In the genomic region with DNA sequence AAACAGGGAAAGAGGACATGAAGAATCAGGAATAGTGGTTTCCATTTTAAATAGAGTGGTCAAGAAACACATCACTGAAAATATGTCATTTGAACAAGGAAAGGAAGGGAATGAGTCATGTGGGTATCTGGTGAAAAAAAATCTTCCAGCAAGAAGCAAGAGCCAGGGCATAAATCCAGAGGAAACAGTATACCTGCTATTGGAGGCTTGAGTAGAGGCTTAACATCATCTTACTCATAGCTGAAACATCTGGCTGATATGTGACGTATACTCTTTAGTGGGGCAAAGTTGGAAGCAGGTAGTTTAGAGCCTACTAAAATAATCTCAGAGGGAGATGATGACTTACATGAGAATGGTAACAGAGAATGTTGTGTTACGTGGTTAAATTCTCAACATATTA, we compare ENCODE assay signal across 33 cellular contexts.
A peak's percentile ranks its signal among the peaks of the same experiment; 100 is the strongest.
DNase-seq lines count a peak whose midpoint lies in the region; ATAC-seq, FAIRE-seq and TF ChIP-seq lines count a peak whose summit lies in the region.
"Had no signal": no experiment of that assay in that cellular context is flagged by ENCODE, and none has a peak within 500 bp of the region (broad histone marks: within the 10 kb centered on the region; RNA-seq: fewer than 3 reads in every experiment).

No MANE protein-coding gene starts in this region.

- H2AFZ ChIP-seq in HepG2 (ENCODE audit: low read length): no peak overlapping the region

- peaks cover 8% of the 10 kb centered on the region for H3K9me3 Mint-ChIP-seq in activated CD4-positive, alpha-beta memory T cell treated with anti-CD3 and anti-CD28 coated beads, Interleukin-2, amount 10 ng/mL, durations not matched to agents 7 days and 5 days

- H3K36me3 Mint-ChIP-seq in activated CD4-positive, alpha-beta memory T cell treated with anti-CD3 and anti-CD28 coated beads, Interleukin-2, amount 10 ng/mL, durations not matched to agents 7 days and 5 days (ENCODE audit: low read depth): no peaks in the 10 kb centered on the region
- H3K36me3 Mint-ChIP-seq: activated naive CD8-positive, alpha-beta T cell treated with anti-CD3 and anti-CD28 coated beads, Interleukin-2, amount 10 ng/mL, durations not matched to agents 7 days and 5 days; naive thymus-derived CD8-positive, alpha-beta T cell had no signal

- in situ Hi-C loops in HepG2 (cut with HindIII; ENCODE audit: extremely low pct_ligation_motif_present, low pct_unique_long_range_greater_than_20kb): no loop called here

- H3K27me3 Mint-ChIP-seq in activated CD4-positive, alpha-beta memory T cell treated with anti-CD3 and anti-CD28 coated beads, Interleukin-2, amount 10 ng/mL, durations not matched to agents 7 days and 5 days: no peaks in the 10 kb centered on the region
- H3K27me3 Mint-ChIP-seq: activated naive CD8-positive, alpha-beta T cell treated with anti-CD3 and anti-CD28 coated beads, Interleukin-2, amount 10 ng/mL, durations not matched to agents 7 days and 5 days; B cell; naive thymus-derived CD8-positive, alpha-beta T cell; stimulated activated naive CD8-positive, alpha-beta T cell treated with anti-CD3 and anti-CD28 coated beads, Interleukin-15, amount 100 ng/mL, for 72 hours had no signal

- intact Hi-C loops in HepG2 (cut with micrococcal nuclease; ENCODE audit: unreplicated experiment) (no loop called here), right lobe of liver (cut with DNase I) (no loop called here), left lung (cut with DNase I) (no loop called here)

- no peaks in the 10 kb centered on the region for H4K20me1 ChIP-seq in HepG2 (ENCODE audit: insufficient read depth, low read length)

- no peaks in the 10 kb centered on the region for H3K36me3 ChIP-seq in HepG2 (replicated peaks in 1 of 2; ENCODE audit: control insufficient read depth in 1 of 2, insufficient read depth in 2 of 2, low read length in 2 of 2)
- no peaks in the 10 kb centered on the region for H3K36me3 ChIP-seq in right lobe of liver
- no peaks in the 10 kb centered on the region for H3K36me3 ChIP-seq in left lung
- no peaks in the 10 kb centered on the region for H3K36me3 ChIP-seq in WERI-Rb-1
- H3K36me3 ChIP-seq: MG63, thyroid gland had no signal

- H3K4me1 ChIP-seq in HepG2 (ENCODE audit: insufficient read depth, low read length) (no peaks in the 10 kb centered on the region), right lobe of liver (no peaks in the 10 kb centered on the region), foreskin keratinocyte (no peaks in the 10 kb centered on the region), left lung (no peaks in the 10 kb centered on the region)
- H3K4me1 ChIP-seq: A549, thyroid gland had no signal

- no peak overlapping the region for H3K4me2 ChIP-seq in HepG2 (ENCODE audit: low read depth, low read length)
- H3K4me2 ChIP-seq: A549 had no signal

- POLR2A ChIA-PET in HepG2 (lab: Yijun Ruan, JAX): no interaction called here
- POLR2A ChIA-PET in activated CD4-positive, alpha-beta memory T cell treated with anti-CD3 and anti-CD28 coated beads, Interleukin-2, amount 10 ng/mL, durations not matched to agents 7 days and 5 days (lab: Charles Lee): no interaction called here

- no peak for TF ChIP-seq RAD21 in HepG2 (CRISPR knock-in tag; IDR thresholded peaks at IDR 0.05)

- no peaks in the 10 kb centered on the region for H3K4me1 Mint-ChIP-seq in activated CD4-positive, alpha-beta memory T cell treated with anti-CD3 and anti-CD28 coated beads, Interleukin-2, amount 10 ng/mL, durations not matched to agents 7 days and 5 days
- H3K4me1 Mint-ChIP-seq: activated naive CD8-positive, alpha-beta T cell treated with anti-CD3 and anti-CD28 coated beads, Interleukin-2, amount 10 ng/mL, durations not matched to agents 7 days and 5 days; B cell; naive thymus-derived CD8-positive, alpha-beta T cell; stimulated activated naive CD8-positive, alpha-beta T cell treated with anti-CD3 and anti-CD28 coated beads, Interleukin-15, amount 100 ng/mL, for 72 hours had no signal

- no peak for TF ChIP-seq EP300 in HepG2 (IDR thresholded peaks at IDR 0.05; ENCODE audit: low read depth in 2 of 2, low read length in 2 of 2)
- TF ChIP-seq EP300 in HepG2 (CRISPR knock-in tag; IDR thresholded peaks at IDR 0.05; ENCODE audit: borderline replicate concordance): no peak

- no peak overlapping the region for H3K9ac ChIP-seq in HepG2 (ENCODE audit: insufficient read depth, low read depth, low read length)

- BruUV-seq in HepG2 (replicated peaks; lab: Mats Ljungman, UMichigan): no TSS peak

- DNase-seq in HepG2 (ENCODE audit: low spot score) (no peak), right lobe of liver (no peak), RPMI7951 (ENCODE audit: low read depth) (peak; percentile 89), foreskin keratinocyte (peak; percentile 20 to 55), omental fat pad (ENCODE audit: low spot score) (no peak), left lung (no peak), WERI-Rb-1 (no peak)
- DNase-seq in activated CD4-positive, alpha-beta memory T cell treated with anti-CD3 and anti-CD28 coated beads, Interleukin-2, amount 10 ng/mL, durations not matched to agents 7 days and 5 days: no peak
- DNase-seq: activated CD8-positive, alpha-beta T cell treated with anti-CD3 and anti-CD28 coated beads, Interleukin-2, amount 10 ng/mL, durations not matched to agents 7 days and 5 days; activated effector memory CD4-positive, alpha-beta T cell treated with Interleukin-2 at 50 U/mL for 16 hours; activated naive CD8-positive, alpha-beta T cell treated with anti-CD3 and anti-CD28 coated beads, Interleukin-2, amount 10 ng/mL, durations not matched to agents 7 days and 5 days; cerebellar nuclear complex; dorsolateral prefrontal cortex; islet precursor cell; MG63; naive thymus-derived CD8-positive, alpha-beta T cell; NCI-H1105 treated with DMSO at 0.1 percent for 48 hours; NCI-H2029 treated with DMSO at 0.1 percent for 48 hours; NCI-H2227 treated with DMSO at 0.1 percent for 48 hours; occipital lobe; stimulated activated CD4-positive, alpha-beta T cell treated with anti-CD3 and anti-CD28 coated beads, Interleukin-1b, Interleukin-23, amount 100 ng/mL, for 48 hours; stimulated activated CD8-positive, alpha-beta memory T cell treated with anti-CD3 and anti-CD28 coated beads, Interleukin-4, amount 100 ng/mL, for 48 hours; stimulated activated naive CD8-positive, alpha-beta T cell treated with anti-CD3 and anti-CD28 coated beads, Interleukin-15, amount 100 ng/mL, for 72 hours; T-helper 1 cell; thyroid gland had no signal

- TF ChIP-seq POLR2A in HepG2 (IDR thresholded peaks at IDR 0.05; ENCODE audit: insufficient read depth in 1 of 2, low read depth in 2 of 2, low read length in 2 of 2) (no peak), right lobe of liver (IDR thresholded peaks at IDR 0.05) (no peak)

- no peak for FAIRE-seq in HepG2 (lab: Jason Lieb, UNC)
- FAIRE-seq: A549, astrocyte, GM18507, K562, TTC549 had no signal

- H3K4me3 Mint-ChIP-seq in activated CD4-positive, alpha-beta memory T cell treated with anti-CD3 and anti-CD28 coated beads, Interleukin-2, amount 10 ng/mL, durations not matched to agents 7 days and 5 days: no peak overlapping the region
- H3K4me3 Mint-ChIP-seq: activated CD8-positive, alpha-beta T cell treated with anti-CD3 and anti-CD28 coated beads, Interleukin-2, amount 10 ng/mL, durations not matched to agents 7 days and 5 days; activated naive CD8-positive, alpha-beta T cell treated with anti-CD3 and anti-CD28 coated beads, Interleukin-2, amount 10 ng/mL, durations not matched to agents 7 days and 5 days; B cell; naive thymus-derived CD8-positive, alpha-beta T cell; stimulated activated naive CD8-positive, alpha-beta T cell treated with anti-CD3 and anti-CD28 coated beads, Interleukin-15, amount 100 ng/mL, for 72 hours had no signal

- 39% methylated on average over 2 of the region's 2 CpGs for WGBS in HepG2 (ENCODE audit: low lambda C conversion rate)
- WGBS in right lobe of liver (ENCODE audit: insufficient coverage, low coverage, low lambda C conversion rate, missing lambda C conversion rate): 56% methylated on average over 2 of the region's 2 CpGs

- H3K27me3 ChIP-seq in HepG2 (ENCODE audit: control insufficient read depth in 1 of 2, insufficient read depth in 2 of 2, low read length in 2 of 2) (no peaks in the 10 kb centered on the region), right lobe of liver (no peaks in the 10 kb centered on the region), foreskin keratinocyte (no peaks in the 10 kb centered on the region), left lung (no peaks in the 10 kb centered on the region), WERI-Rb-1 (ENCODE audit: insufficient read depth, low read depth, severe bottlenecking) (peaks cover 10% of the 10 kb centered on the region)
- H3K27me3 ChIP-seq: dorsolateral prefrontal cortex, MG63, thyroid gland had no signal

- no peak overlapping the region for H3K27ac Mint-ChIP-seq in activated CD4-positive, alpha-beta memory T cell treated with anti-CD3 and anti-CD28 coated beads, Interleukin-2, amount 10 ng/mL, durations not matched to agents 7 days and 5 days
- H3K27ac Mint-ChIP-seq: activated CD8-positive, alpha-beta T cell treated with anti-CD3 and anti-CD28 coated beads, Interleukin-2, amount 10 ng/mL, durations not matched to agents 7 days and 5 days; activated naive CD8-positive, alpha-beta T cell treated with anti-CD3 and anti-CD28 coated beads, Interleukin-2, amount 10 ng/mL, durations not matched to agents 7 days and 5 days; B cell; naive thymus-derived CD8-positive, alpha-beta T cell; stimulated activated naive CD8-positive, alpha-beta T cell treated with anti-CD3 and anti-CD28 coated beads, Interleukin-15, amount 100 ng/mL, for 72 hours had no signal

- H3K79me2 ChIP-seq in HepG2 (ENCODE audit: insufficient read depth, low read length): no peaks in the 10 kb centered on the region

- H3K9me3 ChIP-seq in HepG2 (ENCODE audit: low read length) (no peaks in the 10 kb centered on the region), right lobe of liver (no peaks in the 10 kb centered on the region), left lung (peaks cover 0 to 4% of the 10 kb centered on the region in 2 donors), WERI-Rb-1 (ENCODE audit: severe bottlenecking) (peaks cover 2% of the 10 kb centered on the region)
- H3K9me3 ChIP-seq: A549, MG63, thyroid gland had no signal

- CTCF ChIA-PET in HepG2 (lab: Yijun Ruan, JAX; ENCODE audit: low intra/inter-chr PET ratio, low total read pairs): no interaction called here
- CTCF ChIA-PET in activated CD4-positive, alpha-beta memory T cell treated with anti-CD3 and anti-CD28 coated beads, Interleukin-2, amount 10 ng/mL, durations not matched to agents 7 days and 5 days (lab: Charles Lee): no interaction called here

- no peak for ATAC-seq in HepG2
- ATAC-seq in right lobe of liver: no peak
- ATAC-seq in foreskin keratinocyte: peak; percentile 44
- no peak for ATAC-seq in omental fat pad (ENCODE audit: low FRiP score)
- ATAC-seq in left lung: no peak
- ATAC-seq: A549; activated CD8-positive, alpha-beta T cell treated with anti-CD3 and anti-CD28 coated beads, Interleukin-2, amount 10 ng/mL, durations not matched to agents 7 days and 5 days; K562; naive thymus-derived CD8-positive, alpha-beta T cell; stimulated activated naive CD8-positive, alpha-beta T cell treated with anti-CD3 and anti-CD28 coated beads, Interleukin-15, amount 100 ng/mL, for 72 hours had no signal

- H3K27ac ChIP-seq in HepG2 (ENCODE audit: extremely low read length, insufficient read depth, low read length) (no peak overlapping the region), right lobe of liver (no peak overlapping the region), foreskin keratinocyte (no peak overlapping the region), left lung (no peak overlapping the region), WERI-Rb-1 (no peak overlapping the region)
- H3K27ac ChIP-seq: A549, dorsolateral prefrontal cortex, RWPE1, skin epidermis, thyroid gland had no signal

- TF ChIP-seq CTCF in HepG2 (CRISPR knock-in tag; IDR thresholded peaks at IDR 0.05) (no peak), right lobe of liver (IDR thresholded peaks at IDR 0.05) (no peak), foreskin keratinocyte (conservative IDR thresholded peaks at IDR 0.05) (no peak), omental fat pad (IDR thresholded peaks at IDR 0.05) (no peak), left lung (IDR thresholded peaks at IDR 0.05) (no peak), WERI-Rb-1 (IDR thresholded peaks at IDR 0.05; ENCODE audit: low read depth, low read length) (no peak)

- H3K4me3 ChIP-seq in HepG2 (replicated peaks in 1 of 3; ENCODE audit: insufficient read depth in 1 of 3, low read depth in 2 of 3, low read length in 3 of 3): no peak overlapping the region
- H3K4me3 ChIP-seq in right lobe of liver: no peak overlapping the region
- no peak overlapping the region for H3K4me3 ChIP-seq in left lung
- no peak overlapping the region for H3K4me3 ChIP-seq in WERI-Rb-1 (ENCODE audit: low read depth, low read length)
- H3K4me3 ChIP-seq: A549, dorsolateral prefrontal cortex, K562, MG63, skin epidermis, thyroid gland had no signal

Comparison
In these comparisons a context has a peak if more than half of its experiments do, and no peak if none do; other contexts are left out.
1. DNase-seq: peak in RPMI7951 (single experiment) and foreskin keratinocyte (2 of 2); none in HepG2 (single experiment), right lobe of liver (0 of 3), omental fat pad (single experiment), activated CD4-positive, alpha-beta memory T cell treated with anti-CD3 and anti-CD28 coated beads, Interleukin-2, amount 10 ng/mL, durations not matched to agents 7 days and 5 days (single experiment), left lung (0 of 2) and WERI-Rb-1 (single experiment).